1 cellular context compared by ENCODE assay signal in genomic region chr1:1574721-1575537, GRCh38.
TF ChIP-seq lines count a peak whose summit lies in the region.

Gene SSU72 (minus strand): TSS chr1:1574863. CDS start chr1:1574557, 306 bp downstream.

TF ChIP-seq in K562, 482 proteins besides CTCF, POLR2A, EP300 and RAD21 (continued from another document and continues in another):
- TF ChIP-seq ZBTB33 (CRISPR knock-in tag; IDR thresholded peaks at IDR 0.05) (0 out of 2 replicates have a peak, but pooled peaks have one; percentile 31), ZMIZ1 (IDR thresholded peaks at IDR 0.05; ENCODE audit: low read depth in 2 of 2, low read length in 2 of 2) (peak in 1 of 2 experiments; percentile 73; a peak in 1 of 4 replicates), NELFE (IDR thresholded peaks at IDR 0.05; ENCODE audit: insufficient read depth, insufficient read length) (peak; percentile 33), TAF1 (IDR thresholded peaks at IDR 0.05; ENCODE audit: control insufficient read depth, extremely low read depth, insufficient read depth, low read length, severe bottlenecking) (peak; percentile 89), FOXM1 (IDR thresholded peaks at IDR 0.05; ENCODE audit: low read depth) (no peak), FOXM1 (CRISPR knock-in tag; IDR thresholded peaks at IDR 0.05; ENCODE audit: low read depth) (peak; percentile 96), THRB (CRISPR knock-in tag; conservative IDR thresholded peaks at IDR 0.05) (0 out of 2 replicates have a peak, but pooled peaks have one; percentile 62), NBN (IDR thresholded peaks at IDR 0.05; ENCODE audit: low read depth) (peak; percentile 86), SIX5 (IDR thresholded peaks at IDR 0.05; ENCODE audit: borderline replicate concordance in 1 of 2, insufficient read depth in 1 of 2, low read depth in 1 of 2, low read length in 2 of 2) (peak; percentile 50 to 60; a peak in 3 of 4 replicates), TSHZ1 (CRISPR knock-in tag; IDR thresholded peaks at IDR 0.05) (no peak), E2F4 (CRISPR knock-in tag; IDR thresholded peaks at IDR 0.05; ENCODE audit: low read depth) (peak; percentile 54; the same call in 1 of the 2 replicates), RBM22 (IDR thresholded peaks at IDR 0.05; ENCODE audit: low read depth, low read length, poor library complexity, severe bottlenecking) (peak; percentile 26), ZNF609 (CRISPR knock-in tag; IDR thresholded peaks at IDR 0.05; ENCODE audit: borderline replicate concordance) (peak; percentile 91; the same call in 1 of the 2 replicates), ZZZ3 (IDR thresholded peaks at IDR 0.05) (no peak), LARP7 (IDR thresholded peaks at IDR 0.05) (peak; percentile 49; the same call in 1 of the 2 replicates), ATF6 (CRISPR knock-in tag; IDR thresholded peaks at IDR 0.05) (peak; percentile 89; the same call in 1 of the 2 replicates), ZNF830 (CRISPR knock-in tag; IDR thresholded peaks at IDR 0.05) (peak; percentile 81; the same call in 1 of the 2 replicates), JUND (IDR thresholded peaks at IDR 0.05; ENCODE audit: borderline replicate concordance, low read depth, low read length) (peak; percentile 62), JUND (tag; IDR thresholded peaks at IDR 0.05; ENCODE audit: borderline replicate concordance, low read depth, low read length) (peak; percentile 41; the same call in 1 of the 3 replicates), ZNF644 (tag; IDR thresholded peaks at IDR 0.05; ENCODE audit: low read depth) (peak; percentile 76; the same call in 1 of the 2 replicates), CTBP1 (IDR thresholded peaks at IDR 0.05; ENCODE audit: borderline replicate concordance) (peak; percentile 67; the same call in 1 of the 2 replicates), NR1H2 (CRISPR knock-in tag; IDR thresholded peaks at IDR 0.05) (peak; percentile 96; the same call in 1 of the 2 replicates), ZNF12 (CRISPR knock-in tag; IDR thresholded peaks at IDR 0.05) (peak; percentile 69), POLR2G (IDR thresholded peaks at IDR 0.05; ENCODE audit: low read depth, low read length) (peak; percentile 94), HDGF (IDR thresholded peaks at IDR 0.05) (no peak; the same call in 1 of the 2 replicates), ARID4B (CRISPR knock-in tag; IDR thresholded peaks at IDR 0.05) (peak; percentile 27; the same call in 1 of the 2 replicates)
